In the genomic region with DNA sequence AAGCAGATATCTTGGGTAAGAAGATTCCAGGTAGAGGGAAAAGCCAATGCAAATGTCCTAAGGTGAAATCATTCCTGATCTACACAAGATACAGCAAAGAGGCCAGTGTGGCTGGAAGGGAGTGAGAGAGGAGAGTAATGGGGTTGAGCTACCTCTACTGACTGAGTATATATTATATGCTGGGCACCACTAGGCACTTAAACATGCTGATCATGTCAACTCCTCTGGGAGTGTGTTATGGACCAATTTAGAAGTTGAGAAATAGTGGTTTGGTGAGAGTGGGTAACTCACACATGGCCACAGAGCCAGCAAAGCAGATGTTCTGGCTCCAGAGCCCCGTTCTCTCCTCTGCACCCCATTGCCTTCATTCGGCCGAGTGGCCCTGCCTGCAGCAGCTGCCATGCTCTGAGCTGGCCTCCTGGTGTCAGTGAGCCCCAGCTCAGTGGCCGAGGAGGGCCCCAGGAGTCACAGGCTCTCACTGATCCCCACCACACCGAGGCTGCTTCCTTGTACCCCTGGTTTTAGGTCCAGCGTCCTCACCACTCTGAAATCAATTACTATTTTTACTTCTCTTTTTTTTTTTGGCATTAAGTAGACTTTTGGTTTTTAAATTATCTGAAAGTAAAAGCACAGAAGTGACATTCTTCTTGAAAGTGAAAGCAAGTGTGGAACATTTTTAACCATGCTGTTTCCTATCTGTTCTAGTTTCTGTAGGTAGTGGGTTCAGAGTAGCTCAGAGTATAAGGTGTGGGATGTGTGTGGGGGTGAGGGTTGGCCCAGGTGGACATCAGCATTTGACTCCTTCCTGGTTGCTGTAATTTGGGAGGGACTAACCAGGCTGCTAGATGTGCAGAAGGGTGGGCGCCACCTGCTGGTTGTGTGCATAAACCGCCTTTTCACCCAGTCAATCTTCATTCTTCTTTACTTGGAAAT, we compare ENCODE assay signal across 9 cellular contexts. TPM values are rescaled to one million over a fixed set of nuclear protein-coding genes. Genes with fewer than 3 reads are reported as not detected.
A peak's percentile ranks its signal among the peaks of the same experiment; 100 is the strongest.
DNase-seq lines count a peak whose midpoint lies in the region; ATAC-seq, FAIRE-seq and TF ChIP-seq lines count a peak whose summit lies in the region.
"Had no signal": no experiment of that assay in that cellular context is flagged by ENCODE, and none has a peak within 500 bp of the region (broad histone marks: within the 10 kb centered on the region; RNA-seq: fewer than 3 reads in every experiment).

No MANE protein-coding gene starts in this region.

- H3K4me1 ChIP-seq in effector memory CD4-positive, alpha-beta T cell (ENCODE audit: control insufficient read depth, insufficient read depth, low read length, poor library complexity, severe bottlenecking), result no peaks in the 10 kb centered on the region

- H3K27ac Mint-ChIP-seq in naive thymus-derived CD8-positive, alpha-beta T cell, result peak overlapping the region; percentile 61 to 96 (median 88)
- H3K27ac Mint-ChIP-seq in stimulated activated memory B cell treated with anti-CD40 and anti-IgM and Interleukin-4, amounts not matched to agents 10 μg/mL and 1 μg/mL and 100 μg/mL, for 72 hours, result peak overlapping the region; percentile 91

- no peak for TF ChIP-seq POLR2A in GM12892 (IDR thresholded peaks at IDR 0.05; ENCODE audit: low read depth, low read length)

- peaks cover 0 to 5% (median 0%) of the 10 kb centered on the region in 5 donors for H3K27me3 Mint-ChIP-seq in naive thymus-derived CD8-positive, alpha-beta T cell
- no peaks in the 10 kb centered on the region for H3K27me3 Mint-ChIP-seq in stimulated activated memory B cell treated with anti-CD40 and anti-IgM and Interleukin-4, amounts not matched to agents 10 μg/mL and 1 μg/mL and 100 μg/mL, for 72 hours

- DNase-seq in AG08396 (ENCODE audit: low spot score), result peak; percentile 58
- DNase-seq in GM12892 (ENCODE audit: insufficient read length), result peak; percentile 34
- DNase-seq in NCI-H2171 treated with DMSO at 0.1 percent for 48 hours (lab: John Stamatoyannopoulos, UW), result peak; percentile 47
- peak; percentile 66 for DNase-seq in activated CD4-positive, alpha-beta T cell treated with anti-CD3 and anti-CD28 coated beads, Interleukin-2, amount 50 U/mL, for 4 hours
- DNase-seq in effector memory CD4-positive, alpha-beta T cell, result peak; percentile 40 to 59 (median 45)
- DNase-seq in naive thymus-derived CD8-positive, alpha-beta T cell, result peak; percentile 36 to 81 (median 62)

- peak; percentile 97 for ATAC-seq in HG02852 (IDR thresholded peaks at IDR 0.05; ENCODE audit: unreplicated experiment)
- ATAC-seq in naive thymus-derived CD8-positive, alpha-beta T cell, result peak; percentile 68 to 74
- peak; percentile 96 for ATAC-seq in stimulated activated memory B cell treated with anti-CD40 and anti-IgM and Interleukin-4, amounts not matched to agents 10 μg/mL and 1 μg/mL and 100 μg/mL, for 72 hours

- H3K4me3 ChIP-seq in effector memory CD4-positive, alpha-beta T cell (ENCODE audit: insufficient read depth, low read depth, low read length, poor library complexity, severe bottlenecking), result no peak overlapping the region

- peaks cover 12 to 30% (median 29%) of the 10 kb centered on the region in 4 donors for H3K4me1 Mint-ChIP-seq in naive thymus-derived CD8-positive, alpha-beta T cell
- H3K4me1 Mint-ChIP-seq in stimulated activated memory B cell treated with anti-CD40 and anti-IgM and Interleukin-4, amounts not matched to agents 10 μg/mL and 1 μg/mL and 100 μg/mL, for 72 hours, result peaks cover 30% of the 10 kb centered on the region

- peak overlapping the region; percentile 11 for H3K27ac ChIP-seq in effector memory CD4-positive, alpha-beta T cell (ENCODE audit: insufficient read depth, low read length, poor library complexity, severe bottlenecking)

- FAIRE-seq in GM12892 (lab: Jason Lieb, UNC), result peak; percentile 90

- H3K36me3 Mint-ChIP-seq in naive thymus-derived CD8-positive, alpha-beta T cell, result no peaks in the 10 kb centered on the region
- no peaks in the 10 kb centered on the region for H3K36me3 Mint-ChIP-seq in stimulated activated memory B cell treated with anti-CD40 and anti-IgM and Interleukin-4, amounts not matched to agents 10 μg/mL and 1 μg/mL and 100 μg/mL, for 72 hours

- H3K9me3 ChIP-seq in effector memory CD4-positive, alpha-beta T cell (ENCODE audit: control insufficient read depth, low read length), result no peaks in the 10 kb centered on the region

- H3K9me3 Mint-ChIP-seq in naive thymus-derived CD8-positive, alpha-beta T cell, result peaks cover 0 to 5% (median 0%) of the 10 kb centered on the region in 9 donors
- no peaks in the 10 kb centered on the region for H3K9me3 Mint-ChIP-seq in stimulated activated memory B cell treated with anti-CD40 and anti-IgM and Interleukin-4, amounts not matched to agents 10 μg/mL and 1 μg/mL and 100 μg/mL, for 72 hours

- H3K36me3 ChIP-seq in effector memory CD4-positive, alpha-beta T cell (ENCODE audit: control insufficient read depth, insufficient read depth, low read length), result no peaks in the 10 kb centered on the region

- peak overlapping the region; percentile 61 to 82 (median 78) for H3K4me3 Mint-ChIP-seq in naive thymus-derived CD8-positive, alpha-beta T cell
- peak overlapping the region; percentile 74 for H3K4me3 Mint-ChIP-seq in stimulated activated memory B cell treated with anti-CD40 and anti-IgM and Interleukin-4, amounts not matched to agents 10 μg/mL and 1 μg/mL and 100 μg/mL, for 72 hours

- POLR2A ChIA-PET in naive thymus-derived CD8-positive, alpha-beta T cell (lab: Charles Lee), result interaction anchor here (0.7 to 2.2 kb wide), 5 partner anchors 271 to 424 kb away, joined by 3 to 8 read pairs (median 4); no protein-coding TSS in a partner anchor

- H3K27me3 ChIP-seq in effector memory CD4-positive, alpha-beta T cell (replicated peaks; ENCODE audit: control insufficient read depth, insufficient read depth, low read length, poor library complexity, severe bottlenecking), result no peaks in the 10 kb centered on the region

RNA-seq across cellular contexts. Expression of gene CRNN, which starts 45.8 kb away (rescaled TPM):
- polyA plus RNA-seq in GM12892 (2012; ENCODE audit: missing spikeins), result not detected
- not detected for total RNA-seq in naive thymus-derived CD8-positive, alpha-beta T cell
- polyA plus RNA-seq in naive thymus-derived CD8-positive, alpha-beta T cell, result not detected

RNA-seq across cellular contexts. Expression of gene LCE5A, which starts 50.7 kb away (rescaled TPM):
- polyA plus RNA-seq in GM12892 (2012; ENCODE audit: missing spikeins), result not detected
- not detected for total RNA-seq in naive thymus-derived CD8-positive, alpha-beta T cell
- not detected for polyA plus RNA-seq in naive thymus-derived CD8-positive, alpha-beta T cell
- polyA plus RNA-seq: adipose tissue had no signal

RNA-seq across cellular contexts. Expression of gene CRCT1, which starts 54.4 kb away (rescaled TPM):
- polyA plus RNA-seq in GM12892 (2012; ENCODE audit: missing spikeins), result not detected
- not detected for total RNA-seq in naive thymus-derived CD8-positive, alpha-beta T cell
- not detected for polyA plus RNA-seq in naive thymus-derived CD8-positive, alpha-beta T cell
